In genomic region chr19:5863030-5863665, GRCh38 we compare ENCODE assay signal across 26 cellular contexts. TPM values are rescaled to one million over a fixed set of nuclear protein-coding genes. Genes with fewer than 3 reads are reported as not detected.
"Had no signal": no experiment of that assay in that cellular context is flagged by ENCODE, and none has a peak within 500 bp of the region (broad histone marks: within the 10 kb centered on the region; RNA-seq: fewer than 3 reads in every experiment).

No MANE protein-coding gene starts in this region.

- H3K27me3 ChIP-seq: MG63, Peyer's patch, SJSA1 had no signal

- H3K36me3 ChIP-seq: MG63, Peyer's patch, SJSA1 had no signal

- H3K27ac ChIP-seq: Peyer's patch, RWPE1, SJSA1 had no signal

- H3K4me1 ChIP-seq: Peyer's patch, SJSA1 had no signal

- DNase-seq: activated CD4-positive, alpha-beta T cell treated with anti-CD3 and anti-CD28 coated beads for 48 hours; activated CD4-positive, alpha-beta T cell treated with anti-CD3 and anti-CD28 coated beads, Interleukin-2, amount 50 U/mL, for 4 hours; activated CD4-positive, CD25-positive, alpha-beta regulatory T cell treated with anti-CD3 and anti-CD28 coated beads, Interleukin-2, amount 50 U/mL, for 72 hours; activated CD8-positive, alpha-beta memory T cell treated with anti-CD3 and anti-CD28 coated beads, Interleukin-2, amount 50 U/mL, for 48 hours; activated CD8-positive, alpha-beta T cell treated with anti-CD3 and anti-CD28 coated beads, Interleukin-2, amount 10 ng/mL, durations not matched to agents 7 days and 5 days; activated effector memory CD4-positive, alpha-beta T cell treated with Interleukin-2 at 50 U/mL for 16 hours; activated naive CD4-positive, alpha-beta T cell; activated T-cell treated with anti-CD3 and anti-CD28 coated beads, Interleukin-2, amount 50 U/mL, for 1 hour; MG63; MV-4-11; NCI-H1092 treated with DMSO at 0.1 percent for 48 hours; NCI-H1417 treated with DMSO at 0.1 percent for 48 hours; NCI-H1694 treated with DMSO at 0.1 percent for 48 hours; NCI-H2029 treated with DMSO at 0.1 percent for 48 hours; NCI-H345; NCI-H510A; NCI-H526 treated with DMSO at 0.1 percent for 48 hours; NK-92 treated with Interleukin-12 subunit alpha and Interleukin-12 subunit beta, amount 100 ng/mL, for 24 hours; Peyer's patch; Right ventricle myocardium superior; T-helper 17 cell; T-helper 9 cell had no signal

- ATAC-seq: activated CD8-positive, alpha-beta T cell treated with anti-CD3 and anti-CD28 coated beads, Interleukin-2, amount 10 ng/mL, durations not matched to agents 7 days and 5 days; T-helper 17 cell; WTC11 had no signal

- H3K4me3 ChIP-seq: MG63, Peyer's patch, SJSA1 had no signal

- H3K9me3 ChIP-seq: MG63, Peyer's patch, SJSA1 had no signal

RNA-seq across cellular contexts. Expression of gene FUT5, which starts 7.2 kb away (rescaled TPM):
- total RNA-seq: activated CD8-positive, alpha-beta T cell treated with anti-CD3 and anti-CD28 coated beads, Interleukin-2, amount 10 ng/mL, durations not matched to agents 7 days and 5 days; activated T-helper 1 cell treated with anti-CD3 and anti-CD28 coated beads, Interleukin-12 subunit alpha, Interleukin-12 subunit beta, Interleukin-2, Interleukin-4 antibody, amounts not matched to agents 30 ng/mL and 10 ng/mL and 1 ng/mL, durations not matched to agents 14 hours and 24 hours and 36 hours; Peyer's patch; Right ventricle myocardium superior; SJSA1 had no signal

RNA-seq across cellular contexts. Expression of gene FUT3, which starts 11.9 kb away (rescaled TPM):
- total RNA-seq: activated CD8-positive, alpha-beta T cell treated with anti-CD3 and anti-CD28 coated beads, Interleukin-2, amount 10 ng/mL, durations not matched to agents 7 days and 5 days; activated T-helper 1 cell treated with anti-CD3 and anti-CD28 coated beads, Interleukin-12 subunit alpha, Interleukin-12 subunit beta, Interleukin-2, Interleukin-4 antibody, amounts not matched to agents 30 ng/mL and 10 ng/mL and 1 ng/mL, durations not matched to agents 14 hours and 24 hours and 36 hours; Right ventricle myocardium superior; SJSA1 had no signal

RNA-seq across cellular contexts. Expression of gene FUT6, which starts 23.6 kb away (rescaled TPM):
- total RNA-seq: activated T-helper 1 cell treated with anti-CD3 and anti-CD28 coated beads, Interleukin-12 subunit alpha, Interleukin-12 subunit beta, Interleukin-2, Interleukin-4 antibody, amounts not matched to agents 30 ng/mL and 10 ng/mL and 1 ng/mL, durations not matched to agents 14 hours and 24 hours and 36 hours; Right ventricle myocardium superior; SJSA1; T-helper 17 cell; WTC11 had no signal
